3 cellular contexts compared by ENCODE assay signal in the genomic region with DNA sequence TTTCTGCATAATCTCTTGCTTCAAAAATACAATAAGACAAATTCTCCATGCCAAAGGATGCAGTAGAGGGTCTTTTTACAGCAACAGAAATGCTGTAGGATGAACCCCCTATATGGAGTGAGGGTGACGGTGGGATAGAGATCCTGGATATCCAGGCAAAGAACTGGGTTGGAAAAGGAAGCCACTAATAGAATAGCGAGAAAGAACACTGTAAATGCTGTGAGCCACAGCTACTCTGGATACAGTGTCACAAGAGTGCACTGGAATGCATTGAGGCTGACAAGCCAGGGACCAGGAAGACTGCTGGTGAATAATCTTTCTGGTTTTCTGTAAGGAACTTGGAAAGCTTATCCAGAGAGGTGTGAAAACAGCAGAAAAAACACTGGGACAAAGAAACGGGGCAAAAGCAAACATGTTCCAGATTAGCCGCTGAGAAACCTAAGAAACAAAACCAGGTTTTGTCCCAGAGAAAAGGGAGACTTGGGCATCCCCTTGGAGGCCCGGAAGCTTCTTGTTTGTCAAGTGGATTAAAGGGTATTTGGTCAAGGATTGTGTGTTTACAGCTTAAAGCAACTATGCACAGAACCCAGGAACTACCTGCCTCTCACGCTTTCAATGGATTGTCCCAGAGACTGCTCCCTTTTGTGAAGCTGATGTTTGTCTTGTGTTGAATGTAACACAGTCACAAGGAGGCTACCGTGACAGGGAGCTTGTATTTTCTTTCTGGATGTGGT.
TF ChIP-seq lines count a peak whose summit lies in the region.

No MANE protein-coding gene starts in this region.

TF ChIP-seq in SK-N-SH treated with all-trans-retinoic acid at 6 μM for 48 hours, 23 proteins besides CTCF, POLR2A, EP300 and RAD21 (continued from another document and continues in another):
- TF ChIP-seq ZNF565 (CRISPR knock-in tag; conservative IDR thresholded peaks at IDR 0.05; ENCODE audit: low read depth) (no peak), TCF4 (CRISPR knock-in tag; IDR thresholded peaks at IDR 0.05; ENCODE audit: borderline replicate concordance) (no peak), BACH2 (CRISPR knock-in tag; IDR thresholded peaks at IDR 0.05; ENCODE audit: borderline replicate concordance) (no peak), GLIS3 (CRISPR knock-in tag; IDR thresholded peaks at IDR 0.05) (no peak), RARB (CRISPR knock-in tag; IDR thresholded peaks at IDR 0.05) (no peak), ISL1 (CRISPR knock-in tag; IDR thresholded peaks at IDR 0.05) (no peak), SNAI2 (CRISPR knock-in tag; IDR thresholded peaks at IDR 0.05) (no peak), TSHZ2 (CRISPR knock-in tag; IDR thresholded peaks at IDR 0.05) (no peak), ZFP30 (CRISPR knock-in tag; IDR thresholded peaks at IDR 0.05) (no peak), ZNF8 (CRISPR knock-in tag; IDR thresholded peaks at IDR 0.05) (no peak)
- TF ChIP-seq, protein P1, sequence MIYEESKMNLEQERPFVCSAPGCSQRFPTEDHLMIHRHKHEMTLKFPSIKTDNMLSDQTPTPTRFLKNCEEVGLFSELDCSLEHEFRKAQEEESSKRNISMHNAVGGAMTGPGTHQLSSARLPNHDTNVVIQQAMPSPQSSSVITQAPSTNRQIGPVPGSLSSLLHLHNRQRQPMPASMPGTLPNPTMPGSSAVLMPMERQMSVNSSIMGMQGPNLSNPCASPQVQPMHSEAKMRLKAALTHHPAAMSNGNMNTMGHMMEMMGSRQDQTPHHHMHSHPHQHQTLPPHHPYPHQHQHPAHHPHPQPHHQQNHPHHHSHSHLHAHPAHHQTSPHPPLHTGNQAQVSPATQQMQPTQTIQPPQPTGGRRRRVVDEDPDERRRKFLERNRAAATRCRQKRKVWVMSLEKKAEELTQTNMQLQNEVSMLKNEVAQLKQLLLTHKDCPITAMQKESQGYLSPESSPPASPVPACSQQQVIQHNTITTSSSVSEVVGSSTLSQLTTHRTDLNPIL (CRISPR knock-in tag; IDR thresholded peaks at IDR 0.05; ENCODE audit: low read depth): no peak
- TF ChIP-seq, protein P2, sequence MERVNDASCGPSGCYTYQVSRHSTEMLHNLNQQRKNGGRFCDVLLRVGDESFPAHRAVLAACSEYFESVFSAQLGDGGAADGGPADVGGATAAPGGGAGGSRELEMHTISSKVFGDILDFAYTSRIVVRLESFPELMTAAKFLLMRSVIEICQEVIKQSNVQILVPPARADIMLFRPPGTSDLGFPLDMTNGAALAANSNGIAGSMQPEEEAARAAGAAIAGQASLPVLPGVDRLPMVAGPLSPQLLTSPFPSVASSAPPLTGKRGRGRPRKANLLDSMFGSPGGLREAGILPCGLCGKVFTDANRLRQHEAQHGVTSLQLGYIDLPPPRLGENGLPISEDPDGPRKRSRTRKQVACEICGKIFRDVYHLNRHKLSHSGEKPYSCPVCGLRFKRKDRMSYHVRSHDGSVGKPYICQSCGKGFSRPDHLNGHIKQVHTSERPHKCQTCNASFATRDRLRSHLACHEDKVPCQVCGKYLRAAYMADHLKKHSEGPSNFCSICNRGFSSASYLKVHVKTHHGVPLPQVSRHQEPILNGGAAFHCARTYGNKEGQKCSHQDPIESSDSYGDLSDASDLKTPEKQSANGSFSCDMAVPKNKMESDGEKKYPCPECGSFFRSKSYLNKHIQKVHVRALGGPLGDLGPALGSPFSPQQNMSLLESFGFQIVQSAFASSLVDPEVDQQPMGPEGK (CRISPR knock-in tag; IDR thresholded peaks at IDR 0.05; ENCODE audit: borderline replicate concordance): no peak

TF ChIP-seq in SK-N-SH, 30 proteins besides CTCF, POLR2A, EP300 and RAD21 (continued from another document):
- TF ChIP-seq, protein P3, sequence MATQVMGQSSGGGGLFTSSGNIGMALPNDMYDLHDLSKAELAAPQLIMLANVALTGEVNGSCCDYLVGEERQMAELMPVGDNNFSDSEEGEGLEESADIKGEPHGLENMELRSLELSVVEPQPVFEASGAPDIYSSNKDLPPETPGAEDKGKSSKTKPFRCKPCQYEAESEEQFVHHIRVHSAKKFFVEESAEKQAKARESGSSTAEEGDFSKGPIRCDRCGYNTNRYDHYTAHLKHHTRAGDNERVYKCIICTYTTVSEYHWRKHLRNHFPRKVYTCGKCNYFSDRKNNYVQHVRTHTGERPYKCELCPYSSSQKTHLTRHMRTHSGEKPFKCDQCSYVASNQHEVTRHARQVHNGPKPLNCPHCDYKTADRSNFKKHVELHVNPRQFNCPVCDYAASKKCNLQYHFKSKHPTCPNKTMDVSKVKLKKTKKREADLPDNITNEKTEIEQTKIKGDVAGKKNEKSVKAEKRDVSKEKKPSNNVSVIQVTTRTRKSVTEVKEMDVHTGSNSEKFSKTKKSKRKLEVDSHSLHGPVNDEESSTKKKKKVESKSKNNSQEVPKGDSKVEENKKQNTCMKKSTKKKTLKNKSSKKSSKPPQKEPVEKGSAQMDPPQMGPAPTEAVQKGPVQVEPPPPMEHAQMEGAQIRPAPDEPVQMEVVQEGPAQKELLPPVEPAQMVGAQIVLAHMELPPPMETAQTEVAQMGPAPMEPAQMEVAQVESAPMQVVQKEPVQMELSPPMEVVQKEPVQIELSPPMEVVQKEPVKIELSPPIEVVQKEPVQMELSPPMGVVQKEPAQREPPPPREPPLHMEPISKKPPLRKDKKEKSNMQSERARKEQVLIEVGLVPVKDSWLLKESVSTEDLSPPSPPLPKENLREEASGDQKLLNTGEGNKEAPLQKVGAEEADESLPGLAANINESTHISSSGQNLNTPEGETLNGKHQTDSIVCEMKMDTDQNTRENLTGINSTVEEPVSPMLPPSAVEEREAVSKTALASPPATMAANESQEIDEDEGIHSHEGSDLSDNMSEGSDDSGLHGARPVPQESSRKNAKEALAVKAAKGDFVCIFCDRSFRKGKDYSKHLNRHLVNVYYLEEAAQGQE (IDR thresholded peaks at IDR 0.05; ENCODE audit: low read depth, low read length): no peak
- no peak for TF ChIP-seq GATA2 (CRISPR knock-in tag; IDR thresholded peaks at IDR 0.05)
- TF ChIP-seq GABPA (IDR thresholded peaks at IDR 0.05; ENCODE audit: low read depth): no peak
TF ChIP-seq in SK-N-SH: peak in this region for 0.

TF ChIP-seq in WTC11, 78 proteins besides CTCF, POLR2A, EP300 and RAD21 (continued from another document):
- TF ChIP-seq ELF4 (CRISPR knock-in tag; IDR thresholded peaks at IDR 0.05; ENCODE audit: low read depth) (no peak), ZNF263 (CRISPR knock-in tag; IDR thresholded peaks at IDR 0.05; ENCODE audit: low read depth) (no peak), MXD4 (CRISPR knock-in tag; IDR thresholded peaks at IDR 0.05; ENCODE audit: borderline replicate concordance) (no peak), ZNF532 (CRISPR knock-in tag; IDR thresholded peaks at IDR 0.05; ENCODE audit: borderline replicate concordance) (no peak), CREM (CRISPR knock-in tag; IDR thresholded peaks at IDR 0.05) (no peak), NR2C2 (CRISPR knock-in tag; IDR thresholded peaks at IDR 0.05) (no peak)
- TF ChIP-seq, protein P4, sequence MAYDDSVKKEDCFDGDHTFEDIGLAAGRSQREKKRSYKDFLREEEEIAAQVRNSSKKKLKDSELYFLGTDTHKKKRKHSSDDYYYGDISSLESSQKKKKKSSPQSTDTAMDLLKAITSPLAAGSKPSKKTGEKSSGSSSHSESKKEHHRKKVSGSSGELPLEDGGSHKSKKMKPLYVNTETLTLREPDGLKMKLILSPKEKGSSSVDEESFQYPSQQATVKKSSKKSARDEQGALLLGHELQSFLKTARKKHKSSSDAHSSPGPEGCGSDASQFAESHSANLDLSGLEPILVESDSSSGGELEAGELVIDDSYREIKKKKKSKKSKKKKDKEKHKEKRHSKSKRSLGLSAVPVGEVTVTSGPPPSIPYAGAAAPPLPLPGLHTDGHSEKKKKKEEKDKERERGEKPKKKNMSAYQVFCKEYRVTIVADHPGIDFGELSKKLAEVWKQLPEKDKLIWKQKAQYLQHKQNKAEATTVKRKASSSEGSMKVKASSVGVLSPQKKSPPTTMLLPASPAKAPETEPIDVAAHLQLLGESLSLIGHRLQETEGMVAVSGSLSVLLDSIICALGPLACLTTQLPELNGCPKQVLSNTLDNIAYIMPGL (CRISPR knock-in tag; IDR thresholded peaks at IDR 0.05): no peak
- TF ChIP-seq, protein P5, sequence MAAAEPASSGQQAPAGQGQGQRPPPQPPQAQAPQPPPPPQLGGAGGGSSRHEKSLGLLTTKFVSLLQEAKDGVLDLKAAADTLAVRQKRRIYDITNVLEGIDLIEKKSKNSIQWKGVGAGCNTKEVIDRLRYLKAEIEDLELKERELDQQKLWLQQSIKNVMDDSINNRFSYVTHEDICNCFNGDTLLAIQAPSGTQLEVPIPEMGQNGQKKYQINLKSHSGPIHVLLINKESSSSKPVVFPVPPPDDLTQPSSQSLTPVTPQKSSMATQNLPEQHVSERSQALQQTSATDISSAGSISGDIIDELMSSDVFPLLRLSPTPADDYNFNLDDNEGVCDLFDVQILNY (CRISPR knock-in tag; IDR thresholded peaks at IDR 0.05): no peak
